ENCODE assay signal across 22 cellular contexts in the genomic region with DNA sequence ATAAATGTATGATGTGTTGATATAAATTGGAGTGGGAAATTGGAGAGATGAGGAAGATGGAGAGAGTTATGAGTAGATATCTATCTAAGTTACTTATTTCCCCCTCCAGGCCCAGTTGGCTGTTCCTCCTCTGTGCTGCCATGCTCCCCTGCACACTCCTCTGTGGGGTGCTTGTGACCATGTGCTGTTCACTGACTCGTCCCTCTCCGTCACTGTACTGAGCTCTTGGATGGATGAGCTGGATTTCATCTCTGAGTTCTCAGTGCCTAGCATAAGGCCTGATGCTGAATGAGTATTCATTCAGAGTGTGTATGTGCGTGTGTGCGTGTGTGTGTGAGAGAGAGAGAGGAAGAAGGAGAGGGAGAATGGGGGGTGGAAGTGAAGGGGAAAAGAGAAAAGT. TPM values are rescaled to one million over a fixed set of nuclear protein-coding genes. Genes with fewer than 3 reads are reported as not detected.
"Had no signal": no experiment of that assay in that cellular context is flagged by ENCODE, and none has a peak within 500 bp of the region (broad histone marks: within the 10 kb centered on the region; RNA-seq: fewer than 3 reads in every experiment).

No MANE protein-coding gene starts in this region.

- H3K27ac Mint-ChIP-seq: activated naive CD8-positive, alpha-beta T cell; activated T-helper 1 cell treated with anti-CD3 and anti-CD28 coated beads, Interleukin-12 subunit alpha, Interleukin-12 subunit beta, Interleukin-2, Interleukin-4 antibody, amounts not matched to agents 30 ng/mL and 10 ng/mL and 1 ng/mL, durations not matched to agents 14 hours and 24 hours and 36 hours; neural progenitor cell had no signal

- H3K27ac ChIP-seq: foreskin keratinocyte, left ventricle myocardium inferior, neural progenitor cell, parathyroid adenoma, right lobe of liver, tibial nerve had no signal

- H3K27me3 ChIP-seq: foreskin keratinocyte, neural progenitor cell, right lobe of liver, tibial nerve, uterus had no signal

- H3K4me1 ChIP-seq: left ventricle myocardium inferior, neural progenitor cell, parathyroid adenoma, uterus had no signal

- H3K36me3 Mint-ChIP-seq: activated naive CD8-positive, alpha-beta T cell; naive thymus-derived CD4-positive, alpha-beta T cell; neural progenitor cell had no signal

- H3K4me3 Mint-ChIP-seq: activated naive CD8-positive, alpha-beta T cell; activated T-helper 1 cell treated with anti-CD3 and anti-CD28 coated beads, Interleukin-12 subunit alpha, Interleukin-12 subunit beta, Interleukin-2, Interleukin-4 antibody, amounts not matched to agents 30 ng/mL and 10 ng/mL and 1 ng/mL, durations not matched to agents 14 hours and 24 hours and 36 hours; naive thymus-derived CD4-positive, alpha-beta T cell; neural progenitor cell had no signal

- H3K4me3 ChIP-seq: left ventricle myocardium inferior, neural progenitor cell, right lobe of liver, tibial nerve, uterus had no signal

- H3K9me3 ChIP-seq: left ventricle myocardium inferior, right lobe of liver, tibial nerve, uterus had no signal

- H2AFZ ChIP-seq: neural progenitor cell, parathyroid adenoma had no signal

- H3K9ac ChIP-seq: neural progenitor cell, parathyroid adenoma had no signal

- DNase-seq: activated CD4-positive, alpha-beta T cell treated with anti-CD3 and anti-CD28 coated beads, Interleukin-2, amount 50 U/mL, for 4 hours; activated CD4-positive, CD25-positive, alpha-beta regulatory T cell treated with anti-CD3 and anti-CD28 coated beads, Interleukin-2, amount 50 U/mL, for 72 hours; foreskin keratinocyte; glutamatergic neuron; left ventricle myocardium inferior; naive thymus-derived CD4-positive, alpha-beta T cell; right lobe of liver; small intestine; stimulated activated CD4-positive, alpha-beta T cell treated with anti-CD3 and anti-CD28 coated beads, Interleukin-4, amount 100 ng/mL, for 4 hours; stimulated activated naive CD4-positive, alpha-beta T cell; T-helper 1 cell; T1000; uterus had no signal

- ATAC-seq: foreskin keratinocyte; naive thymus-derived CD4-positive, alpha-beta T cell; right lobe of liver had no signal

- H3K36me3 ChIP-seq: left ventricle myocardium inferior, neural progenitor cell, right lobe of liver, tibial nerve, uterus had no signal

- H3K9me3 Mint-ChIP-seq: activated T-helper 1 cell treated with anti-CD3 and anti-CD28 coated beads, Interleukin-12 subunit alpha, Interleukin-12 subunit beta, Interleukin-2, Interleukin-4 antibody, amounts not matched to agents 30 ng/mL and 10 ng/mL and 1 ng/mL, durations not matched to agents 14 hours and 24 hours and 36 hours; naive thymus-derived CD4-positive, alpha-beta T cell; neural progenitor cell had no signal

- H3K79me2 ChIP-seq: parathyroid adenoma had no signal

- H3K4me2 ChIP-seq: neural progenitor cell had no signal

- H3K4me1 Mint-ChIP-seq: neural progenitor cell had no signal

RNA-seq across cellular contexts. Expression of a gene that starts 14.5 kb away (rescaled TPM):
- total RNA-seq: activated T-helper 1 cell treated with anti-CD3 and anti-CD28 coated beads, Interleukin-12 subunit alpha, Interleukin-12 subunit beta, Interleukin-2, Interleukin-4 antibody, amounts not matched to agents 30 ng/mL and 10 ng/mL and 1 ng/mL, durations not matched to agents 14 hours and 24 hours and 36 hours; cardiac septum; dermis microvascular lymphatic vessel endothelial cell; foreskin keratinocyte; kidney epithelial cell; left ventricle myocardium inferior; mononuclear cell; naive thymus-derived CD4-positive, alpha-beta T cell; right lobe of liver had no signal
- polyA plus RNA-seq: foreskin keratinocyte; naive thymus-derived CD4-positive, alpha-beta T cell; small intestine had no signal

RNA-seq across cellular contexts. Expression of a gene that starts 39.7 kb away (rescaled TPM):
- total RNA-seq: activated T-helper 1 cell treated with anti-CD3 and anti-CD28 coated beads, Interleukin-12 subunit alpha, Interleukin-12 subunit beta, Interleukin-2, Interleukin-4 antibody, amounts not matched to agents 30 ng/mL and 10 ng/mL and 1 ng/mL, durations not matched to agents 14 hours and 24 hours and 36 hours; cardiac septum; dermis microvascular lymphatic vessel endothelial cell; foreskin keratinocyte; kidney epithelial cell; left ventricle myocardium inferior; mononuclear cell; naive thymus-derived CD4-positive, alpha-beta T cell; right lobe of liver; tibial nerve; uterus had no signal
- polyA plus RNA-seq: foreskin keratinocyte; naive thymus-derived CD4-positive, alpha-beta T cell; small intestine had no signal

RNA-seq across cellular contexts. Expression of a gene that starts 50.2 kb away (rescaled TPM):
- total RNA-seq: activated T-helper 1 cell treated with anti-CD3 and anti-CD28 coated beads, Interleukin-12 subunit alpha, Interleukin-12 subunit beta, Interleukin-2, Interleukin-4 antibody, amounts not matched to agents 30 ng/mL and 10 ng/mL and 1 ng/mL, durations not matched to agents 14 hours and 24 hours and 36 hours; foreskin keratinocyte; kidney epithelial cell had no signal
